In the genomic region with DNA sequence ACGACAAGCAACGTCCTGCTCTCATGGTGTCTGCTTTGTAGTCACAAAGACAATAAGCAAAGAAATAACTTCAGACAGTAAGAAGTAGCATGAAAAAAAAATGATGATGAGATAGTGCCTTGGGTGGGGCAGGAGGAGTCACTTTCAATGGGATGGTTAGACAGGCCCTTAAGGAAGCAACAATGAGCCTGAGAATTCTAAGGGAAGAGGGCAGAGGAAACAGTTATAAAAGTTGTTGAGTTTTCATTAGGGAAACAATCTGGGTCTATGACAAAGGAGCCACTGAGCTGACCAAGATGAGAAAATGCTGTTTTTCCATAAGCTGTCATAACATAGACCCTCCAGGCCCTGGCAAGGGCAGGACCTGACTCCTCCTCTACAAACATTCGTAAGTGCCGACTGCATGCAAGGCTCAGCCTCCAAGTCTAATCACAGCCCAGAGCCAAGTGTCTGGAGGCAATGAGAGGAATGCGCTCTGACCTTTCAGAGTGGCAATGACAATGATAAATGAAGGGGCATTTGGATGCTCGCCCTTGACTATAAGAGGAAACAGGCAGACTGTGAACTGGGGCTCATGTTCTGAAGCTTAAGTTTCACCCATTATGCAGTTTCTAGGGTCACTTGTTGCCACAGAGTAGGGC, we compare ENCODE assay signal across 10 cellular contexts. TPM values are rescaled to one million over a fixed set of nuclear protein-coding genes. Genes with fewer than 3 reads are reported as not detected.
DNase-seq lines count a peak whose midpoint lies in the region; ATAC-seq and TF ChIP-seq lines count a peak whose summit lies in the region.
"Had no signal": no experiment of that assay in that cellular context is flagged by ENCODE, and none has a peak within 500 bp of the region (broad histone marks: within the 10 kb centered on the region; RNA-seq: fewer than 3 reads in every experiment).

No MANE protein-coding gene starts in this region.

- TF ChIP-seq CTCF in colonic mucosa (IDR thresholded peaks at IDR 0.05), result no peak
- no peak for TF ChIP-seq CTCF in lung (IDR thresholded peaks at IDR 0.05; ENCODE audit: control extremely low read depth, extremely low read depth)
- TF ChIP-seq CTCF in tibial nerve (IDR thresholded peaks at IDR 0.05), result no peak

- H3K27ac ChIP-seq in colonic mucosa (peak overlapping the region; percentile 36), lung (ENCODE audit: low read depth in 1 of 2, low read length in 1 of 2) (peak overlapping the region; percentile 3 to 93), tibial nerve (peak overlapping the region in 3 of 4 donors; percentile 32 to 84 (median 72))

- no peaks in the 10 kb centered on the region for H3K27me3 ChIP-seq in colonic mucosa
- no peaks in the 10 kb centered on the region for H3K27me3 ChIP-seq in lung (ENCODE audit: control insufficient read depth, insufficient read depth)
- H3K27me3 ChIP-seq in tibial nerve, result no peaks in the 10 kb centered on the region

- ATAC-seq in lung (ENCODE audit: insufficient read depth, low FRiP score) (peak; percentile 12), GM18858 (IDR thresholded peaks at IDR 0.05; ENCODE audit: unreplicated experiment) (no peak), left colon (no peak)
- ATAC-seq: stimulated activated effector memory CD8-positive, alpha-beta T cell treated with anti-CD3 and anti-CD28 coated beads, Interleukin-12 subunit alpha, Interleukin-12 subunit beta, amount 100 ng/mL, for 72 hours had no signal

- DNase-seq in NCI-H2227 (lab: John Stamatoyannopoulos, UW; ENCODE audit: unreplicated experiment) (peak; percentile 57), colonic mucosa (no peak), lung (ENCODE audit: low spot score) (no peak), tibial nerve (ENCODE audit: low spot score in 2 of 2) (no peak), DMS153 treated with DMSO at 0.1 percent for 48 hours (lab: John Stamatoyannopoulos, UW; ENCODE audit: unreplicated experiment) (no peak), NCI-H128 (lab: John Stamatoyannopoulos, UW; ENCODE audit: unreplicated experiment) (no peak), left colon (no peak)

- TF ChIP-seq EP300 in tibial nerve (IDR thresholded peaks at IDR 0.05), result peak in 1 of 2 donors; percentile 12

- H3K9ac ChIP-seq in colonic mucosa (ENCODE audit: low read depth in 2 of 2, low read length in 2 of 2), result no peak overlapping the region

- no peaks in the 10 kb centered on the region for H3K36me3 ChIP-seq in colonic mucosa
- no peaks in the 10 kb centered on the region for H3K36me3 ChIP-seq in lung (ENCODE audit: control insufficient read depth in 2 of 2, insufficient read depth in 2 of 2, low read length in 2 of 2)
- no peaks in the 10 kb centered on the region for H3K36me3 ChIP-seq in tibial nerve

- H3K4me3 ChIP-seq in colonic mucosa, result no peak overlapping the region
- no peak overlapping the region for H3K4me3 ChIP-seq in lung
- no peak overlapping the region for H3K4me3 ChIP-seq in tibial nerve

- TF ChIP-seq POLR2A in tibial nerve (IDR thresholded peaks at IDR 0.05), result no peak

- H3K9me3 ChIP-seq in colonic mucosa (no peaks in the 10 kb centered on the region), lung (ENCODE audit: control insufficient read depth in 2 of 2, insufficient read depth in 1 of 2, low read length in 1 of 2) (no peaks in the 10 kb centered on the region), tibial nerve (no peaks in the 10 kb centered on the region)

- intact Hi-C loops in colonic mucosa (cut with DNase I) (no loop called here), left colon (cut with DNase I, micrococcal nuclease) (no loop called here)

- WGBS in lung, 2 donors, result 55 to 66% methylated on average over 6 of the region's 6 CpGs
- 42 to 48% methylated on average over 6 of the region's 6 CpGs for WGBS in tibial nerve, 2 donors

- peaks cover 12% of the 10 kb centered on the region for H3K4me1 ChIP-seq in colonic mucosa
- peaks cover 10 to 22% of the 10 kb centered on the region in 2 donors for H3K4me1 ChIP-seq in lung (ENCODE audit: control insufficient read depth in 2 of 2, insufficient read depth in 2 of 2, low read length in 2 of 2)
- H3K4me1 ChIP-seq in tibial nerve, result peaks cover 0 to 49% (median 23%) of the 10 kb centered on the region in 4 donors

RNA-seq across cellular contexts. Expression of a gene that starts 43.7 kb away (rescaled TPM):
- total RNA-seq in colonic mucosa (1 to 10 TPM; 1.9 to 6.5 TPM), lung (10 to 100 TPM; 17.9 to 88.4 TPM), tibial nerve (1 to 10 TPM; 3.3 to 8.7 (median 3.7) TPM), left colon (1 to 10 TPM in 1 of 2 donors, under 1 TPM in 1; 0.64 to 8.4 TPM)
- polyA plus RNA-seq in lung, result 1 to 10 TPM; 2.2 to 5.6 TPM
- total RNA-seq: T-helper 2 cell treated with Interferon-gamma antibody and Interleukin-4, amounts not matched to agents 100 ng/mL and 5 ng/mL, for 36 hours had no signal
